ENCODE assay signal across 8 cellular contexts in genomic region chr14:52706724-52707706, GRCh38. TPM values are rescaled to one million over a fixed set of nuclear protein-coding genes. Genes with fewer than 3 reads are reported as not detected.
DNase-seq lines count a peak whose midpoint lies in the region; ATAC-seq and TF ChIP-seq lines count a peak whose summit lies in the region.

Gene PSMC6 (plus strand): TSS chr14:52707200. CDS start chr14:52707220, 20 bp downstream.

- peak within 1 kb of the TSS; percentile 54 to 99 (median 96) for H3K27ac Mint-ChIP-seq in IgD-negative memory B cell

- H3K36me3 Mint-ChIP-seq in IgD-negative memory B cell, result no peaks in the 10 kb centered on the region

- H3K4me3 ChIP-seq in epithelial cell of esophagus (ENCODE audit: low read length), result peak within 1 kb of the TSS; percentile 95

- DNase-seq in DMS153 (lab: John Stamatoyannopoulos, UW), result peak; percentile 86
- DNase-seq in OCI-M1 (lab: John Stamatoyannopoulos, UW), result peak; percentile 93
- peak; percentile 94 for DNase-seq in activated T-cell treated with anti-CD3 and anti-CD28 coated beads for 24 hours (ENCODE audit: low read depth)
- peak; percentile 94 for DNase-seq in epithelial cell of esophagus (ENCODE audit: low read depth)
- peak; percentile 95 for DNase-seq in mucosa of gallbladder (ENCODE audit: low spot score)
- DNase-seq in stimulated activated CD8-positive, alpha-beta memory T cell treated with anti-CD3 and anti-CD28 coated beads, Interleukin-4, amount 100 ng/mL, for 4 hours (ENCODE audit: low read depth in 2 of 2, low spot score in 1 of 2), result peak; percentile 90 to 91

- peak; percentile 96 for ATAC-seq in GM21576 (IDR thresholded peaks at IDR 0.05; ENCODE audit: unreplicated experiment)

- H3K4me1 Mint-ChIP-seq in IgD-negative memory B cell, result peaks cover 19 to 24% (median 24%) of the 10 kb centered on the region in 3 donors

- no peaks in the 10 kb centered on the region for H3K9me3 Mint-ChIP-seq in IgD-negative memory B cell

- no peaks in the 10 kb centered on the region for H3K27me3 Mint-ChIP-seq in IgD-negative memory B cell

- H3K4me3 Mint-ChIP-seq in IgD-negative memory B cell, result peak within 1 kb of the TSS; percentile 94 to 100 (median 98)

- no peak for TF ChIP-seq CTCF in epithelial cell of esophagus (IDR thresholded peaks at IDR 0.05; ENCODE audit: insufficient read depth, low read depth, low read length, missing control alignments)

RNA-seq across cellular contexts. Expression of gene PSMC6, which starts in this region (rescaled TPM):
- 56.2 TPM for polyA plus RNA-seq in IgD-negative memory B cell
- 61.6 TPM for total RNA-seq in mucosa of gallbladder

Comparison
In these comparisons a context has a peak if more than half of its experiments do, and no peak if none do; other contexts are left out.
1. Peak in every context shown above with its lines: DNase-seq, ATAC-seq and H3K4me3 ChIP-seq.